26 cellular contexts compared by ENCODE assay signal in the genomic region with DNA sequence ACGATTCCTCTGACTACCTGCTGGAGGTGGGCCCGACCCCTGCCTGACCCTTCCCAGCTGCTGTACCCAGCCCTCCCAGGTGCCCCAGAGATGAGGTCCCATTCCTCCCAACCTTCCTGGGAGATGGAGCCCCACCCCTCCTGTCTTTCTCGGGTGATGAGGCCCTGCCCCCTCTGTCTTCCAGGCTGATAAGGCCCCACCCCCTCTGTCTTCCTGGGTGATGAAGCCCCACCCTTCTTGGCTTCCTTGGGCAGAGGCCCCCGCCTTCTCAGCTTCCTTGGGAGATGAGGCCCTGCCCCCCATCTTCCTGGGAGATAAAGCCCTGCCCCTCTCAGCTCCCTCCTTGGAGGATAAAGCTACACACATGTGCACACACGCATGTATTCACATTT. TPM values are rescaled to one million over a fixed set of nuclear protein-coding genes. Genes with fewer than 3 reads are reported as not detected.
DNase-seq lines count a peak whose midpoint lies in the region; ATAC-seq and TF ChIP-seq lines count a peak whose summit lies in the region.
"Had no signal": no experiment of that assay in that cellular context is flagged by ENCODE, and none has a peak within 500 bp of the region (broad histone marks: within the 10 kb centered on the region; RNA-seq: fewer than 3 reads in every experiment).

No MANE protein-coding gene starts in this region.

- H3K27ac ChIP-seq in RWPE1: peak overlapping the region; percentile 5; the same call in 1 of the 2 replicates
- no peak overlapping the region for H3K27ac ChIP-seq in hepatocyte
- H3K27ac ChIP-seq: esophagus squamous epithelium, left lung, neutrophil, psoas muscle, testis had no signal

- CTCF ChIA-PET in RWPE1 (lab: Yijun Ruan, JAX): no interaction called here

- H3K4me1 Mint-ChIP-seq in progenitor cell of endocrine pancreas (ENCODE audit: low read depth): no peaks in the 10 kb centered on the region
- H3K4me1 Mint-ChIP-seq: activated CD4-positive, alpha-beta T cell treated with anti-CD3 and anti-CD28 coated beads for 36 hours had no signal

- TF ChIP-seq CTCF in RWPE1 (conservative IDR thresholded peaks at IDR 0.05; ENCODE audit: low read depth): no peak
- TF ChIP-seq CTCF in hepatocyte (IDR thresholded peaks at IDR 0.05; ENCODE audit: poor library complexity): no peak
- TF ChIP-seq CTCF in progenitor cell of endocrine pancreas (IDR thresholded peaks at IDR 0.05; ENCODE audit: unreplicated experiment): no peak

- no peaks in the 10 kb centered on the region for H3K9me2 ChIP-seq in hepatocyte (replicated peaks; ENCODE audit: insufficient read depth)

- H3K9me3 ChIP-seq in hepatocyte (ENCODE audit: low read depth): no peaks in the 10 kb centered on the region
- H3K9me3 ChIP-seq: esophagus squamous epithelium, left lung, neutrophil, psoas muscle, testis had no signal

- H3K36me3 ChIP-seq in hepatocyte (replicated peaks; ENCODE audit: insufficient read depth, low read depth): no peaks in the 10 kb centered on the region
- H3K36me3 ChIP-seq: neutrophil had no signal

- DNase-seq in AG08395 (ENCODE audit: low spot score) (peak; percentile 1), EL (peak; percentile 38), RWPE1 (ENCODE audit: low spot score) (peak; percentile 45), hepatocyte (ENCODE audit: low spot score) (peak; percentile 38), progenitor cell of endocrine pancreas (ENCODE audit: low spot score, unreplicated experiment) (no peak)
- DNase-seq in activated CD8-positive, alpha-beta memory T cell treated with anti-CD3 and anti-CD28 coated beads, Interleukin-2, amount 50 U/mL, for 4 hours: no peak
- DNase-seq: activated CD4-positive, alpha-beta T cell treated with anti-CD3 and anti-CD28 coated beads for 36 hours; activated CD8-positive, alpha-beta memory T cell treated with anti-CD3 and anti-CD28 coated beads for 24 hours; activated gamma-delta T cell treated with Interleukin-2 at 50 U/mL for 16 hours; activated T-cell treated with anti-CD3 and anti-CD28 coated beads, Interleukin-2, amount 50 U/mL, for 4 hours; C1 segment of cervical spinal cord; Calu3; dermis blood vessel endothelial cell; esophagus squamous epithelium; hippocampal formation; left lung; NCI-H2029; stimulated activated CD4-positive, alpha-beta T cell treated with anti-CD3 and anti-CD28 coated beads, Interleukin-15, amount 100 ng/mL, for 24 hours; stimulated activated naive CD8-positive, alpha-beta T cell treated with anti-CD3 and anti-CD28 coated beads, Interleukin-15, Interleukin-2, amounts not matched to agents 100 U/mL and 50 U/mL, for 24 hours; testis had no signal

- no peaks in the 10 kb centered on the region for H4K20me1 ChIP-seq in hepatocyte (ENCODE audit: insufficient read depth, poor library complexity, severe bottlenecking)

- peaks cover 19% of the 10 kb centered on the region for H3K36me3 Mint-ChIP-seq in progenitor cell of endocrine pancreas (ENCODE audit: insufficient read depth)

- H3K9me3 Mint-ChIP-seq in progenitor cell of endocrine pancreas (ENCODE audit: low read depth): no peaks in the 10 kb centered on the region
- H3K9me3 Mint-ChIP-seq: activated T-cell treated with anti-CD3 and anti-CD28 coated beads, Interleukin-2, amount 50 U/mL, for 4 hours; central memory CD8-positive, alpha-beta T cell had no signal

- no peak overlapping the region for H3K4me2 ChIP-seq in hepatocyte

- no peak overlapping the region for H3K4me3 Mint-ChIP-seq in progenitor cell of endocrine pancreas (ENCODE audit: low read depth)
- H3K4me3 Mint-ChIP-seq: activated CD4-positive, alpha-beta T cell treated with anti-CD3 and anti-CD28 coated beads for 36 hours; activated T-cell treated with anti-CD3 and anti-CD28 coated beads, Interleukin-2, amount 50 U/mL, for 4 hours; central memory CD8-positive, alpha-beta T cell had no signal

- no peak overlapping the region for H3K4me3 ChIP-seq in hepatocyte
- H3K4me3 ChIP-seq: esophagus squamous epithelium, left lung, psoas muscle, testis had no signal

- no peaks in the 10 kb centered on the region for H3K27me3 Mint-ChIP-seq in progenitor cell of endocrine pancreas
- H3K27me3 Mint-ChIP-seq: activated CD4-positive, alpha-beta T cell treated with anti-CD3 and anti-CD28 coated beads for 36 hours; central memory CD8-positive, alpha-beta T cell had no signal

- no peak overlapping the region for H2AFZ ChIP-seq in hepatocyte

- no peak overlapping the region for H3K27ac Mint-ChIP-seq in progenitor cell of endocrine pancreas
- H3K27ac Mint-ChIP-seq: activated CD4-positive, alpha-beta T cell treated with anti-CD3 and anti-CD28 coated beads for 36 hours had no signal

- POLR2A ChIA-PET in RWPE1 (lab: Yijun Ruan, JAX; ENCODE audit: low non-redundant PET): no interaction called here

- WGBS in hepatocyte (ENCODE audit: low lambda C conversion rate, missing lambda C conversion rate): 95% methylated on average over 4 of the region's 5 CpGs

- no peaks in the 10 kb centered on the region for H3K27me3 ChIP-seq in hepatocyte
- H3K27me3 ChIP-seq: esophagus squamous epithelium, left lung, neutrophil, testis had no signal

- ATAC-seq in HG03442 (IDR thresholded peaks at IDR 0.05; ENCODE audit: unreplicated experiment) (no peak), GM18907 (IDR thresholded peaks at IDR 0.05; ENCODE audit: unreplicated experiment) (no peak)
- ATAC-seq: activated CD4-positive, alpha-beta T cell treated with anti-CD3 and anti-CD28 coated beads for 36 hours; activated T-cell treated with anti-CD3 and anti-CD28 coated beads, Interleukin-2, amount 50 U/mL, for 4 hours; left lung; psoas muscle had no signal

- H3K4me1 ChIP-seq in hepatocyte (ENCODE audit: insufficient read depth): no peaks in the 10 kb centered on the region
- H3K4me1 ChIP-seq: esophagus squamous epithelium, left lung, psoas muscle, testis had no signal

- H3K79me2 ChIP-seq in hepatocyte: no peaks in the 10 kb centered on the region

RNA-seq across cellular contexts. Expression of a gene that starts 47.9 kb away (rescaled TPM):
- total RNA-seq in hepatocyte (79.6 and 82.6 TPM in 2 replicates), progenitor cell of endocrine pancreas (67.5 and 78.4 TPM in 2 replicates)
- polyA plus RNA-seq in hepatocyte: 69.2 and 86.0 TPM in 2 replicates
- total RNA-seq: myocyte had no signal

RNA-seq across cellular contexts. Expression of a gene that starts 51.1 kb away (rescaled TPM):
- total RNA-seq in hepatocyte (44.5 and 53.8 TPM in 2 replicates), progenitor cell of endocrine pancreas (59.7 and 63.1 TPM in 2 replicates)
- 77.5 and 91.4 TPM in 2 replicates for polyA plus RNA-seq in hepatocyte

Comparison
In these comparisons a context has a peak if more than half of its experiments do, and no peak if none do; other contexts are left out.
1. DNase-seq: peak in AG08395 (single experiment), EL (single experiment), RWPE1 (single experiment) and hepatocyte (single experiment); none in progenitor cell of endocrine pancreas (single experiment) and activated CD8-positive, alpha-beta memory T cell treated with anti-CD3 and anti-CD28 coated beads, Interleukin-2, amount 50 U/mL, for 4 hours (single experiment).